Comparison of ENCODE assay signal across 3 cellular contexts in the genomic region with DNA sequence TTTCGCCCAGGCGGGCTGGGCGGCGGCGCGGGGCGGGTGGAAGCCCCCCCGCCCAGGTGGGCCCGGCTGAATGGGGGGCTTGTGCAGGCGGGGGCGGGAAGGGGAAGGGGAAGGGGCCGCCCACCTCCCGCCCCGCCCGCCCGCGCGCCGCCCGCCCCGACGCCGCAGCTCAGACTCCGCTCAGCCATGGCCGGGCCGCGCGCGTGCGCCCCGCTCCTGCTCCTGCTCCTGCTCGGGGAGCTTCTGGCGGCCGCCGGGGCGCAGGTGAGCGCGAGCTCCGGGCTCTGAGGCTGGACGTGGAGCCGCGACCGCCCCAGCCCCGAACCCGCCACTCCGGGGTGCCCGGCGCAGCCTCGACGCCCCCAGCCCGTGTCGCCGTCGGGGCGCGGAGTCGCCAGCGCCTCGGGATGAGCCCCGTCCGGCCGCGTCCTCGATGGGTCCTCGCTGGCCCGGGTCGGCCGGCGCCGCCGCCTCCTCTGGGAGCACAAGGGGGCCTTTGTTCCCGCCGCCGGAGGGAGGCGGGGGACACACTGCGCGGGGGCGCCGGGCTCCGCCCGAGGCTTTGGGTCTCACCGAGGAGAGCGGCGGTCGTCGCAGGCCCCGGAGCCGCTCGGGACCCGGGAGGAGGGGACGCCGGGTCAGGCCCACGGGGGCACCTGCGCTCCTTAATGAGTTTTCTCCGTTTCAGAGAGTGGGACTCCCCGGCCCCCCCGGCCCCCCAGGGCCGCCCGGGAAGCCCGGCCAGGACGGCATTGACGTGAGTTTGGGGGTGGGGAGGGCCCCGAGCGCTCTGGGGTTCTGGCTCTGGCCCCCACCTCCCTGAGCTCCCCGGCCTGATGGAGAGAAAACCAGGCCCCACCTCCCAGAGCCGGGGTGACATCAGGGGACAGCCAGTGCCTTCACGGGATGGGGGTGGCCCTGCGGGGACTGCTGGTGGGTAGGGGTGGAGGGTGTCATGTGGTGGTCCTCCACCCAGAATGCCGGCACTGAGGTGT.
TF ChIP-seq lines count a peak whose summit lies in the region.

A gene (plus strand): TSS at position 172 of the 995 bp plus-strand sequence. CDS start 15 bp downstream, at position 187.

TF ChIP-seq in SK-N-SH, 30 proteins besides CTCF, POLR2A, EP300 and RAD21 (continued from another document):
- TF ChIP-seq, protein P1, sequence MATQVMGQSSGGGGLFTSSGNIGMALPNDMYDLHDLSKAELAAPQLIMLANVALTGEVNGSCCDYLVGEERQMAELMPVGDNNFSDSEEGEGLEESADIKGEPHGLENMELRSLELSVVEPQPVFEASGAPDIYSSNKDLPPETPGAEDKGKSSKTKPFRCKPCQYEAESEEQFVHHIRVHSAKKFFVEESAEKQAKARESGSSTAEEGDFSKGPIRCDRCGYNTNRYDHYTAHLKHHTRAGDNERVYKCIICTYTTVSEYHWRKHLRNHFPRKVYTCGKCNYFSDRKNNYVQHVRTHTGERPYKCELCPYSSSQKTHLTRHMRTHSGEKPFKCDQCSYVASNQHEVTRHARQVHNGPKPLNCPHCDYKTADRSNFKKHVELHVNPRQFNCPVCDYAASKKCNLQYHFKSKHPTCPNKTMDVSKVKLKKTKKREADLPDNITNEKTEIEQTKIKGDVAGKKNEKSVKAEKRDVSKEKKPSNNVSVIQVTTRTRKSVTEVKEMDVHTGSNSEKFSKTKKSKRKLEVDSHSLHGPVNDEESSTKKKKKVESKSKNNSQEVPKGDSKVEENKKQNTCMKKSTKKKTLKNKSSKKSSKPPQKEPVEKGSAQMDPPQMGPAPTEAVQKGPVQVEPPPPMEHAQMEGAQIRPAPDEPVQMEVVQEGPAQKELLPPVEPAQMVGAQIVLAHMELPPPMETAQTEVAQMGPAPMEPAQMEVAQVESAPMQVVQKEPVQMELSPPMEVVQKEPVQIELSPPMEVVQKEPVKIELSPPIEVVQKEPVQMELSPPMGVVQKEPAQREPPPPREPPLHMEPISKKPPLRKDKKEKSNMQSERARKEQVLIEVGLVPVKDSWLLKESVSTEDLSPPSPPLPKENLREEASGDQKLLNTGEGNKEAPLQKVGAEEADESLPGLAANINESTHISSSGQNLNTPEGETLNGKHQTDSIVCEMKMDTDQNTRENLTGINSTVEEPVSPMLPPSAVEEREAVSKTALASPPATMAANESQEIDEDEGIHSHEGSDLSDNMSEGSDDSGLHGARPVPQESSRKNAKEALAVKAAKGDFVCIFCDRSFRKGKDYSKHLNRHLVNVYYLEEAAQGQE (IDR thresholded peaks at IDR 0.05; ENCODE audit: low read depth, low read length), result no peak
- TF ChIP-seq CHD2 (IDR thresholded peaks at IDR 0.05; ENCODE audit: low read length, partially characterized antibody) (no peak), TEAD4 (IDR thresholded peaks at IDR 0.05; ENCODE audit: borderline replicate concordance, insufficient read depth) (no peak), FOSL2 (IDR thresholded peaks at IDR 0.05; ENCODE audit: borderline replicate concordance, low read depth) (no peak), FOXM1 (IDR thresholded peaks at IDR 0.05; ENCODE audit: low read depth) (no peak), SMC3 (IDR thresholded peaks at IDR 0.05; ENCODE audit: low read depth, low read length) (no peak), TAF1 (IDR thresholded peaks at IDR 0.05; ENCODE audit: borderline replicate concordance, low read depth, low read length) (no peak)

TF ChIP-seq in SK-N-SH treated with all-trans-retinoic acid at 6 μM for 48 hours, 23 proteins besides CTCF, POLR2A, EP300 and RAD21 (continued from another document):
- TF ChIP-seq, protein P2, sequence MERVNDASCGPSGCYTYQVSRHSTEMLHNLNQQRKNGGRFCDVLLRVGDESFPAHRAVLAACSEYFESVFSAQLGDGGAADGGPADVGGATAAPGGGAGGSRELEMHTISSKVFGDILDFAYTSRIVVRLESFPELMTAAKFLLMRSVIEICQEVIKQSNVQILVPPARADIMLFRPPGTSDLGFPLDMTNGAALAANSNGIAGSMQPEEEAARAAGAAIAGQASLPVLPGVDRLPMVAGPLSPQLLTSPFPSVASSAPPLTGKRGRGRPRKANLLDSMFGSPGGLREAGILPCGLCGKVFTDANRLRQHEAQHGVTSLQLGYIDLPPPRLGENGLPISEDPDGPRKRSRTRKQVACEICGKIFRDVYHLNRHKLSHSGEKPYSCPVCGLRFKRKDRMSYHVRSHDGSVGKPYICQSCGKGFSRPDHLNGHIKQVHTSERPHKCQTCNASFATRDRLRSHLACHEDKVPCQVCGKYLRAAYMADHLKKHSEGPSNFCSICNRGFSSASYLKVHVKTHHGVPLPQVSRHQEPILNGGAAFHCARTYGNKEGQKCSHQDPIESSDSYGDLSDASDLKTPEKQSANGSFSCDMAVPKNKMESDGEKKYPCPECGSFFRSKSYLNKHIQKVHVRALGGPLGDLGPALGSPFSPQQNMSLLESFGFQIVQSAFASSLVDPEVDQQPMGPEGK (CRISPR knock-in tag; IDR thresholded peaks at IDR 0.05; ENCODE audit: borderline replicate concordance), result no peak
- TF ChIP-seq ISL1 (CRISPR knock-in tag; IDR thresholded peaks at IDR 0.05) (no peak), ZNF70 (CRISPR knock-in tag; IDR thresholded peaks at IDR 0.05) (no peak), RARB (CRISPR knock-in tag; IDR thresholded peaks at IDR 0.05) (no peak), ESRRG (CRISPR knock-in tag; IDR thresholded peaks at IDR 0.05) (no peak), ZFP30 (CRISPR knock-in tag; IDR thresholded peaks at IDR 0.05) (no peak), ZFP3 (CRISPR knock-in tag; IDR thresholded peaks at IDR 0.05) (no peak), BACH2 (CRISPR knock-in tag; IDR thresholded peaks at IDR 0.05; ENCODE audit: borderline replicate concordance) (no peak), CSDC2 (CRISPR knock-in tag; IDR thresholded peaks at IDR 0.05) (no peak)
- TF ChIP-seq, protein P3, sequence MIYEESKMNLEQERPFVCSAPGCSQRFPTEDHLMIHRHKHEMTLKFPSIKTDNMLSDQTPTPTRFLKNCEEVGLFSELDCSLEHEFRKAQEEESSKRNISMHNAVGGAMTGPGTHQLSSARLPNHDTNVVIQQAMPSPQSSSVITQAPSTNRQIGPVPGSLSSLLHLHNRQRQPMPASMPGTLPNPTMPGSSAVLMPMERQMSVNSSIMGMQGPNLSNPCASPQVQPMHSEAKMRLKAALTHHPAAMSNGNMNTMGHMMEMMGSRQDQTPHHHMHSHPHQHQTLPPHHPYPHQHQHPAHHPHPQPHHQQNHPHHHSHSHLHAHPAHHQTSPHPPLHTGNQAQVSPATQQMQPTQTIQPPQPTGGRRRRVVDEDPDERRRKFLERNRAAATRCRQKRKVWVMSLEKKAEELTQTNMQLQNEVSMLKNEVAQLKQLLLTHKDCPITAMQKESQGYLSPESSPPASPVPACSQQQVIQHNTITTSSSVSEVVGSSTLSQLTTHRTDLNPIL (CRISPR knock-in tag; IDR thresholded peaks at IDR 0.05; ENCODE audit: low read depth), result no peak

TF ChIP-seq in WTC11, 78 proteins besides CTCF, POLR2A, EP300 and RAD21 (continued from another document and continues in another):
- TF ChIP-seq, protein P4, sequence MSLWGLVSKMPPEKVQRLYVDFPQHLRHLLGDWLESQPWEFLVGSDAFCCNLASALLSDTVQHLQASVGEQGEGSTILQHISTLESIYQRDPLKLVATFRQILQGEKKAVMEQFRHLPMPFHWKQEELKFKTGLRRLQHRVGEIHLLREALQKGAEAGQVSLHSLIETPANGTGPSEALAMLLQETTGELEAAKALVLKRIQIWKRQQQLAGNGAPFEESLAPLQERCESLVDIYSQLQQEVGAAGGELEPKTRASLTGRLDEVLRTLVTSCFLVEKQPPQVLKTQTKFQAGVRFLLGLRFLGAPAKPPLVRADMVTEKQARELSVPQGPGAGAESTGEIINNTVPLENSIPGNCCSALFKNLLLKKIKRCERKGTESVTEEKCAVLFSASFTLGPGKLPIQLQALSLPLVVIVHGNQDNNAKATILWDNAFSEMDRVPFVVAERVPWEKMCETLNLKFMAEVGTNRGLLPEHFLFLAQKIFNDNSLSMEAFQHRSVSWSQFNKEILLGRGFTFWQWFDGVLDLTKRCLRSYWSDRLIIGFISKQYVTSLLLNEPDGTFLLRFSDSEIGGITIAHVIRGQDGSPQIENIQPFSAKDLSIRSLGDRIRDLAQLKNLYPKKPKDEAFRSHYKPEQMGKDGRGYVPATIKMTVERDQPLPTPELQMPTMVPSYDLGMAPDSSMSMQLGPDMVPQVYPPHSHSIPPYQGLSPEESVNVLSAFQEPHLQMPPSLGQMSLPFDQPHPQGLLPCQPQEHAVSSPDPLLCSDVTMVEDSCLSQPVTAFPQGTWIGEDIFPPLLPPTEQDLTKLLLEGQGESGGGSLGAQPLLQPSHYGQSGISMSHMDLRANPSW (CRISPR knock-in tag; conservative IDR thresholded peaks at IDR 0.05; ENCODE audit: low read depth), result no peak
- TF ChIP-seq, protein P5, sequence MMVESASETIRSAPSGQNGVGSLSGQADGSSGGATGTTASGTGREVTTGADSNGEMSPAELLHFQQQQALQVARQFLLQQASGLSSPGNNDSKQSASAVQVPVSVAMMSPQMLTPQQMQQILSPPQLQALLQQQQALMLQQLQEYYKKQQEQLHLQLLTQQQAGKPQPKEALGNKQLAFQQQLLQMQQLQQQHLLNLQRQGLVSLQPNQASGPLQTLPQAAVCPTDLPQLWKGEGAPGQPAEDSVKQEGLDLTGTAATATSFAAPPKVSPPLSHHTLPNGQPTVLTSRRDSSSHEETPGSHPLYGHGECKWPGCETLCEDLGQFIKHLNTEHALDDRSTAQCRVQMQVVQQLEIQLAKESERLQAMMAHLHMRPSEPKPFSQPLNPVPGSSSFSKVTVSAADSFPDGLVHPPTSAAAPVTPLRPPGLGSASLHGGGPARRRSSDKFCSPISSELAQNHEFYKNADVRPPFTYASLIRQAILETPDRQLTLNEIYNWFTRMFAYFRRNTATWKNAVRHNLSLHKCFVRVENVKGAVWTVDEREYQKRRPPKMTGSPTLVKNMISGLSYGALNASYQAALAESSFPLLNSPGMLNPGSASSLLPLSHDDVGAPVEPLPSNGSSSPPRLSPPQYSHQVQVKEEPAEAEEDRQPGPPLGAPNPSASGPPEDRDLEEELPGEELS (CRISPR knock-in tag; IDR thresholded peaks at IDR 0.05), result peak; percentile 56; the same call in 1 of the 2 replicates
- TF ChIP-seq MXD4 (CRISPR knock-in tag; IDR thresholded peaks at IDR 0.05; ENCODE audit: borderline replicate concordance), result no peak
- TF ChIP-seq JUN (CRISPR knock-in tag; IDR thresholded peaks at IDR 0.05), result no peak
- TF ChIP-seq, protein P6, sequence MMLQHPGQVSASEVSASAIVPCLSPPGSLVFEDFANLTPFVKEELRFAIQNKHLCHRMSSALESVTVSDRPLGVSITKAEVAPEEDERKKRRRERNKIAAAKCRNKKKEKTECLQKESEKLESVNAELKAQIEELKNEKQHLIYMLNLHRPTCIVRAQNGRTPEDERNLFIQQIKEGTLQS (CRISPR knock-in tag; conservative IDR thresholded peaks at IDR 0.05), result no peak
- no peak for TF ChIP-seq NR1H2 (CRISPR knock-in tag; IDR thresholded peaks at IDR 0.05)
- no peak for TF ChIP-seq CBFB (CRISPR knock-in tag; IDR thresholded peaks at IDR 0.05; ENCODE audit: low read depth)
- TF ChIP-seq TCF7 (CRISPR knock-in tag; IDR thresholded peaks at IDR 0.05; ENCODE audit: low read depth), result no peak
- TF ChIP-seq, protein P7, sequence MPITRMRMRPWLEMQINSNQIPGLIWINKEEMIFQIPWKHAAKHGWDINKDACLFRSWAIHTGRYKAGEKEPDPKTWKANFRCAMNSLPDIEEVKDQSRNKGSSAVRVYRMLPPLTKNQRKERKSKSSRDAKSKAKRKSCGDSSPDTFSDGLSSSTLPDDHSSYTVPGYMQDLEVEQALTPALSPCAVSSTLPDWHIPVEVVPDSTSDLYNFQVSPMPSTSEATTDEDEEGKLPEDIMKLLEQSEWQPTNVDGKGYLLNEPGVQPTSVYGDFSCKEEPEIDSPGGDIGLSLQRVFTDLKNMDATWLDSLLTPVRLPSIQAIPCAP (CRISPR knock-in tag; IDR thresholded peaks at IDR 0.05), result no peak
- TF ChIP-seq ZNF121 (CRISPR knock-in tag; IDR thresholded peaks at IDR 0.05), result no peak
- no peak for TF ChIP-seq ZNF416 (CRISPR knock-in tag; IDR thresholded peaks at IDR 0.05)
- TF ChIP-seq CREB1 (CRISPR knock-in tag; IDR thresholded peaks at IDR 0.05), result no peak
- no peak for TF ChIP-seq KAT7 (CRISPR knock-in tag; IDR thresholded peaks at IDR 0.05; ENCODE audit: borderline replicate concordance)
- TF ChIP-seq GRHL2 (CRISPR knock-in tag; IDR thresholded peaks at IDR 0.05; ENCODE audit: insufficient replicate concordance, severe bottlenecking), result no peak
- TF ChIP-seq NR3C1 (CRISPR knock-in tag; conservative IDR thresholded peaks at IDR 0.05; ENCODE audit: low read depth), result no peak
- TF ChIP-seq, protein P8, sequence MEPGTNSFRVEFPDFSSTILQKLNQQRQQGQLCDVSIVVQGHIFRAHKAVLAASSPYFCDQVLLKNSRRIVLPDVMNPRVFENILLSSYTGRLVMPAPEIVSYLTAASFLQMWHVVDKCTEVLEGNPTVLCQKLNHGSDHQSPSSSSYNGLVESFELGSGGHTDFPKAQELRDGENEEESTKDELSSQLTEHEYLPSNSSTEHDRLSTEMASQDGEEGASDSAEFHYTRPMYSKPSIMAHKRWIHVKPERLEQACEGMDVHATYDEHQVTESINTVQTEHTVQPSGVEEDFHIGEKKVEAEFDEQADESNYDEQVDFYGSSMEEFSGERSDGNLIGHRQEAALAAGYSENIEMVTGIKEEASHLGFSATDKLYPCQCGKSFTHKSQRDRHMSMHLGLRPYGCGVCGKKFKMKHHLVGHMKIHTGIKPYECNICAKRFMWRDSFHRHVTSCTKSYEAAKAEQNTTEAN (CRISPR knock-in tag; IDR thresholded peaks at IDR 0.05), result no peak
- TF ChIP-seq PRRX2 (CRISPR knock-in tag; IDR thresholded peaks at IDR 0.05), result no peak
- TF ChIP-seq, protein P9, sequence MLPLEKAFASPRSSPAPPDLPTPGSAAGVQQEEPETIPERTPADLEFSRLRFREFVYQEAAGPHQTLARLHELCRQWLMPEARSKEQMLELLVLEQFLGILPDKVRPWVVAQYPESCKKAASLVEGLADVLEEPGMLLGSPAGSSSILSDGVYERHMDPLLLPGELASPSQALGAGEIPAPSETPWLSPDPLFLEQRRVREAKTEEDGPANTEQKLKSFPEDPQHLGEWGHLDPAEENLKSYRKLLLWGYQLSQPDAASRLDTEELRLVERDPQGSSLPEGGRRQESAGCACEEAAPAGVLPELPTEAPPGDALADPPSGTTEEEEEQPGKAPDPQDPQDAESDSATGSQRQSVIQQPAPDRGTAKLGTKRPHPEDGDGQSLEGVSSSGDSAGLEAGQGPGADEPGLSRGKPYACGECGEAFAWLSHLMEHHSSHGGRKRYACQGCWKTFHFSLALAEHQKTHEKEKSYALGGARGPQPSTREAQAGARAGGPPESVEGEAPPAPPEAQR (CRISPR knock-in tag; IDR thresholded peaks at IDR 0.05), result no peak
- TF ChIP-seq, protein P10, sequence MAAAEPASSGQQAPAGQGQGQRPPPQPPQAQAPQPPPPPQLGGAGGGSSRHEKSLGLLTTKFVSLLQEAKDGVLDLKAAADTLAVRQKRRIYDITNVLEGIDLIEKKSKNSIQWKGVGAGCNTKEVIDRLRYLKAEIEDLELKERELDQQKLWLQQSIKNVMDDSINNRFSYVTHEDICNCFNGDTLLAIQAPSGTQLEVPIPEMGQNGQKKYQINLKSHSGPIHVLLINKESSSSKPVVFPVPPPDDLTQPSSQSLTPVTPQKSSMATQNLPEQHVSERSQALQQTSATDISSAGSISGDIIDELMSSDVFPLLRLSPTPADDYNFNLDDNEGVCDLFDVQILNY (CRISPR knock-in tag; IDR thresholded peaks at IDR 0.05), result 0 out of 2 replicates have a peak, but pooled peaks have one; percentile 34
